In genomic region chr7:157266272-157266671, GRCh38 we compare ENCODE assay signal across 1 cellular context.
TF ChIP-seq lines count a peak whose summit lies in the region.

No MANE protein-coding gene starts in this region.

TF ChIP-seq in IMR-90, 13 proteins besides CTCF, POLR2A, EP300 and RAD21 (continued from another document):
- TF ChIP-seq, protein P1, sequence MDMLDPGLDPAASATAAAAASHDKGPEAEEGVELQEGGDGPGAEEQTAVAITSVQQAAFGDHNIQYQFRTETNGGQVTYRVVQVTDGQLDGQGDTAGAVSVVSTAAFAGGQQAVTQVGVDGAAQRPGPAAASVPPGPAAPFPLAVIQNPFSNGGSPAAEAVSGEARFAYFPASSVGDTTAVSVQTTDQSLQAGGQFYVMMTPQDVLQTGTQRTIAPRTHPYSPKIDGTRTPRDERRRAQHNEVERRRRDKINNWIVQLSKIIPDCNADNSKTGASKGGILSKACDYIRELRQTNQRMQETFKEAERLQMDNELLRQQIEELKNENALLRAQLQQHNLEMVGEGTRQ (IDR thresholded peaks at IDR 0.05; ENCODE audit: low read depth, low read length) = no peak
- TF ChIP-seq MAFK (IDR thresholded peaks at IDR 0.05; ENCODE audit: low read depth, low read length) (no peak), BHLHE40 (IDR thresholded peaks at IDR 0.05; ENCODE audit: low read depth, low read length) (no peak), CEBPB (IDR thresholded peaks at IDR 0.05; ENCODE audit: low read depth, low read length) (no peak)
